In genomic region chr7:128891942-128892269, GRCh38 we compare ENCODE assay signal across 29 cellular contexts. TPM values are rescaled to one million over a fixed set of nuclear protein-coding genes. Genes with fewer than 3 reads are reported as not detected.
DNase-seq lines count a peak whose midpoint lies in the region; ATAC-seq, FAIRE-seq and TF ChIP-seq lines count a peak whose summit lies in the region.
"Had no signal": no experiment of that assay in that cellular context is flagged by ENCODE, and none has a peak within 500 bp of the region (broad histone marks: within the 10 kb centered on the region; RNA-seq: fewer than 3 reads in every experiment).

No MANE protein-coding gene starts in this region.

- intact Hi-C loops in CD8-positive, alpha-beta T cell (cut with DNase I, micrococcal nuclease) = no loop called here

- H3K4me3 ChIP-seq in CD8-positive, alpha-beta T cell (ENCODE audit: low read depth, low read length) = no peak overlapping the region
- H3K4me3 ChIP-seq in H7 (ENCODE audit: insufficient read depth, low read depth, low read length) = no peak overlapping the region
- H3K4me3 ChIP-seq in H1 (ENCODE audit: extremely low read depth in 1 of 4, insufficient read depth in 2 of 4, low read depth in 3 of 4, low read length in 4 of 4) = peak overlapping the region in 1 of 4 experiments; percentile 66; a peak in 1 of 8 replicates
- peak overlapping the region in 1 of 2 donors; percentile 3 for H3K4me3 ChIP-seq in neuronal stem cell (ENCODE audit: low read length in 2 of 2)
- H3K4me3 ChIP-seq: GM12878 had no signal

- no peak for TF ChIP-seq EP300 in H1 (IDR thresholded peaks at IDR 0.05; ENCODE audit: borderline replicate concordance in 1 of 2, low read depth in 2 of 2, low read length in 2 of 2)

- no peak overlapping the region for H4K8ac ChIP-seq in H1 (ENCODE audit: extremely low read depth, insufficient read depth, low read length)
- no peak overlapping the region for H4K8ac ChIP-seq in neuronal stem cell (ENCODE audit: low read depth, low read length)

- H3K27ac Mint-ChIP-seq in CD8-positive, alpha-beta T cell = no peak overlapping the region
- H3K27ac Mint-ChIP-seq: CD4-positive, CD25-positive, alpha-beta regulatory T cell; stimulated activated memory B cell treated with anti-CD40 and anti-IgM and Interleukin-4, amounts not matched to agents 10 μg/mL and 1 μg/mL and 100 μg/mL, for 72 hours had no signal

- no peaks in the 10 kb centered on the region for H3K36me3 Mint-ChIP-seq in CD8-positive, alpha-beta T cell
- H3K36me3 Mint-ChIP-seq: CD4-positive, CD25-positive, alpha-beta regulatory T cell; stimulated activated memory B cell treated with anti-CD40 and anti-IgM and Interleukin-4, amounts not matched to agents 10 μg/mL and 1 μg/mL and 100 μg/mL, for 72 hours had no signal

- TF ChIP-seq RAD21 in H1 (IDR thresholded peaks at IDR 0.05 in 1 of 2, conservative IDR thresholded peaks at IDR 0.05 in 1 of 2; ENCODE audit: low read depth in 2 of 2, low read length in 2 of 2) = no peak

- H2AK5ac ChIP-seq in H1 (ENCODE audit: low read depth, low read length) = no peak overlapping the region; the same call in 1 of the 2 replicates
- H2AK5ac ChIP-seq in neuronal stem cell (ENCODE audit: low read depth, low read length) = peak overlapping the region; percentile 95

- H3K4me2 ChIP-seq in H1 (ENCODE audit: insufficient read depth in 1 of 2, low read depth in 2 of 2, low read length in 2 of 2) (peak overlapping the region; percentile 30 to 83; a peak in 2 of 4 replicates), neuronal stem cell (ENCODE audit: insufficient read depth, low read length, poor library complexity, severe bottlenecking) (no peak overlapping the region)

- H2AFZ ChIP-seq in H1 (ENCODE audit: low read length) = no peak overlapping the region; the same call in 1 of the 2 replicates
- H2AFZ ChIP-seq in neuronal stem cell (ENCODE audit: low read length) = no peak overlapping the region

- no peaks in the 10 kb centered on the region for H3K9me3 ChIP-seq in CD8-positive, alpha-beta T cell (ENCODE audit: low read length)
- H3K9me3 ChIP-seq in H1 (ENCODE audit: insufficient read depth in 2 of 2, low read depth in 1 of 2, low read length in 1 of 2) (no peaks in the 10 kb centered on the region), neuronal stem cell (replicated peaks in 1 of 2; ENCODE audit: control insufficient read depth in 2 of 2, insufficient read depth in 1 of 2, low read depth in 1 of 2, low read length in 2 of 2) (peaks cover 0 to 7% of the 10 kb centered on the region in 2 donors)
- H3K9me3 ChIP-seq: Peyer's patch had no signal

- no peak for TF ChIP-seq POLR2A in H1 (IDR thresholded peaks at IDR 0.05; ENCODE audit: control extremely low read depth in 1 of 2, low read depth in 2 of 2, low read length in 2 of 2)

- H3K18ac ChIP-seq in H1 (ENCODE audit: extremely low read depth, low read length) (peak overlapping the region; percentile 60; the same call in 1 of the 2 replicates), neuronal stem cell (ENCODE audit: low read length) (peak overlapping the region; percentile 57)

- no peak overlapping the region for H4K5ac ChIP-seq in H1 (ENCODE audit: insufficient read length, low read depth, low read length)

- H3K56ac ChIP-seq in H1 (replicated peaks; ENCODE audit: insufficient read length, low read depth, low read length) = no peak overlapping the region

- ATAC-seq in CD8-positive, alpha-beta T cell = no peak
- ATAC-seq in GM18907 (IDR thresholded peaks at IDR 0.05; ENCODE audit: unreplicated experiment) (no peak), HG02642 (IDR thresholded peaks at IDR 0.05; ENCODE audit: poor library complexity, unreplicated experiment) (no peak)
- ATAC-seq: sciatic nerve had no signal

- H3K9ac ChIP-seq in H1 (replicated peaks in 1 of 4; ENCODE audit: extremely low read depth in 1 of 4, low read depth in 3 of 4, low read length in 3 of 4) (no peak overlapping the region), neuronal stem cell (ENCODE audit: low read depth, low read length, poor library complexity) (peak overlapping the region; percentile 12)

- TF ChIP-seq CTCF in CD8-positive, alpha-beta T cell (IDR thresholded peaks at IDR 0.05) = no peak
- TF ChIP-seq CTCF in H1 (IDR thresholded peaks at IDR 0.05; ENCODE audit: control extremely low read depth in 1 of 3, insufficient read depth in 1 of 3, low read depth in 1 of 3, low read length in 3 of 3) = no peak

- H2BK12ac ChIP-seq in H1 (ENCODE audit: low read depth, low read length) (peak overlapping the region; percentile 39; the same call in 1 of the 2 replicates), neuronal stem cell (ENCODE audit: low read length) (peak overlapping the region; percentile 41)

- H2BK15ac ChIP-seq in H1 (ENCODE audit: low read length) (peak overlapping the region; percentile 94), neuronal stem cell (ENCODE audit: low read length) (peak overlapping the region; percentile 85)

- H2BK120ac ChIP-seq in H1 (replicated peaks; ENCODE audit: low read depth, low read length) (peak overlapping the region; percentile 47), neuronal stem cell (ENCODE audit: low read depth, low read length) (no peak overlapping the region)

- no peak overlapping the region for H4K91ac ChIP-seq in H1 (replicated peaks; ENCODE audit: insufficient read length, low read length)
- H4K91ac ChIP-seq in neuronal stem cell (ENCODE audit: low read depth, low read length, poor library complexity) = no peak overlapping the region

- H3K9me3 Mint-ChIP-seq in CD8-positive, alpha-beta T cell = no peaks in the 10 kb centered on the region
- H3K9me3 Mint-ChIP-seq: CD4-positive, CD25-positive, alpha-beta regulatory T cell; neural crest cell; stimulated activated memory B cell treated with anti-CD40 and anti-IgM and Interleukin-4, amounts not matched to agents 10 μg/mL and 1 μg/mL and 100 μg/mL, for 72 hours had no signal

- H3K4ac ChIP-seq in H1 (replicated peaks; ENCODE audit: insufficient read length, low read depth, low read length) (no peak overlapping the region), neuronal stem cell (ENCODE audit: low read length) (no peak overlapping the region)

- H2BK5ac ChIP-seq in H1 (ENCODE audit: low read depth, low read length) (no peak overlapping the region), neuronal stem cell (ENCODE audit: low read length) (no peak overlapping the region)

- DNase-seq in CD8-positive, alpha-beta T cell = no peak
- DNase-seq in H7 = peak; percentile 60
- DNase-seq in H1 (ENCODE audit: low read depth in 1 of 2, low spot score in 2 of 2) = no peak
- no peak for DNase-seq in neuronal stem cell (ENCODE audit: low spot score)
- no peak for DNase-seq in SIG-M5 treated with dmso at 0.1 percent for 504 hours (lab: John Stamatoyannopoulos, UW; ENCODE audit: unreplicated experiment)
- DNase-seq: activated CD4-positive, alpha-beta T cell treated with anti-CD3 and anti-CD28 coated beads for 48 hours; activated CD8-positive, alpha-beta memory T cell treated with anti-CD3 and anti-CD28 coated beads for 24 hours; activated T-cell treated with anti-CD3 and anti-CD28 coated beads, Interleukin-2, amount 50 U/mL, for 1 hour; amniotic stem cell; brain microvascular endothelial cell; CD4-positive, CD25-positive, alpha-beta regulatory T cell; EL; foreskin fibroblast; GOT3; head of caudate nucleus; NCI-H1092 treated with DMSO at 0.1 percent for 48 hours; NCI-H1930; NCI-H524 treated with DMSO at 0.1 percent for 48 hours; NK-92 treated with Interleukin-12 subunit alpha and Interleukin-12 subunit beta, amount 100 ng/mL, for 24 hours; substantia nigra; T-helper 2 cell had no signal

- no peaks in the 10 kb centered on the region for H3K79me2 ChIP-seq in H1 (ENCODE audit: control insufficient read depth in 1 of 2, insufficient read depth in 2 of 2, low read length in 2 of 2)

- POLR2A ChIA-PET in CD8-positive, alpha-beta T cell (lab: Charles Lee) = no interaction called here
- POLR2A ChIA-PET in H1 (lab: Charles Lee; ENCODE audit: partially characterized antibody) = no interaction called here

- peaks cover 20% of the 10 kb centered on the region; the same call in 1 of the 2 replicates for H3K23me2 ChIP-seq in H1 (ENCODE audit: low read depth, low read length)

- CTCF ChIA-PET in CD8-positive, alpha-beta T cell (lab: Charles Lee) = no interaction called here
- CTCF ChIA-PET in H1 (lab: Charles Lee; ENCODE audit: partially characterized antibody) = interaction anchor here (0.6 to 2.5 kb wide), 3 partner anchors 11 to 174 kb away, joined by 3 to 8 read pairs (median 3); no protein-coding TSS in a partner anchor

- H2BK20ac ChIP-seq in H1 (ENCODE audit: low read length) = 0 out of 2 replicates have a peak overlapping the region, but pooled peaks have one; percentile 72

- 0 out of 2 replicates have a peak, but pooled peaks cover 7% of the 10 kb centered on the region for H3K79me1 ChIP-seq in H1 (ENCODE audit: low read depth, low read length)
- H3K79me1 ChIP-seq in neuronal stem cell (ENCODE audit: low read depth, low read length) = peaks cover 10% of the 10 kb centered on the region

- H3K27ac ChIP-seq in CD8-positive, alpha-beta T cell (ENCODE audit: low read depth, low read length) = no peak overlapping the region
- no peak overlapping the region for H3K27ac ChIP-seq in H1 (ENCODE audit: low read depth, low read length)
- no peak overlapping the region for H3K27ac ChIP-seq in neuronal stem cell (replicated peaks; ENCODE audit: low read length)
- H3K27ac ChIP-seq: brain microvascular endothelial cell had no signal

- no peaks in the 10 kb centered on the region for H3K4me1 Mint-ChIP-seq in CD8-positive, alpha-beta T cell (ENCODE audit: low read depth)
- H3K4me1 Mint-ChIP-seq: neural crest cell; stimulated activated memory B cell treated with anti-CD40 and anti-IgM and Interleukin-4, amounts not matched to agents 10 μg/mL and 1 μg/mL and 100 μg/mL, for 72 hours had no signal

- no peaks in the 10 kb centered on the region for H3K36me3 ChIP-seq in CD8-positive, alpha-beta T cell (ENCODE audit: insufficient read depth, low read length)
- no peaks in the 10 kb centered on the region for H3K36me3 ChIP-seq in H7 (replicated peaks; ENCODE audit: control insufficient read depth, insufficient read depth, low read length)
- H3K36me3 ChIP-seq in H1 (ENCODE audit: control insufficient read depth in 2 of 4, insufficient read depth in 4 of 4, low read length in 3 of 4) = no peaks in the 10 kb centered on the region
- peaks cover 0 to 5% of the 10 kb centered on the region in 2 donors for H3K36me3 ChIP-seq in neuronal stem cell (replicated peaks in 1 of 2; ENCODE audit: control insufficient read depth in 2 of 2, insufficient read depth in 2 of 2, low read length in 2 of 2)
- H3K36me3 ChIP-seq: brain microvascular endothelial cell, Peyer's patch had no signal

- H3K27me3 ChIP-seq in CD8-positive, alpha-beta T cell (ENCODE audit: insufficient read depth, low read length) = no peaks in the 10 kb centered on the region
- H3K27me3 ChIP-seq in H7 (ENCODE audit: control insufficient read depth, insufficient read depth, low read length) (peaks cover 6% of the 10 kb centered on the region), H1 (replicated peaks in 1 of 4; ENCODE audit: control insufficient read depth in 3 of 4, extremely low read depth in 1 of 4, insufficient read depth in 3 of 4, low read length in 3 of 4) (peaks cover 0 to 7% (median 4%) of the 10 kb centered on the region in 4 experiments; a peak in 4 of 7 replicates), neuronal stem cell (ENCODE audit: control insufficient read depth in 3 of 3, insufficient read depth in 3 of 3, low read depth in 1 of 3, low read length in 3 of 3) (peaks cover 7 to 74% (median 27%) of the 10 kb centered on the region in 3 experiments)

- peaks cover 0 to 13% of the 10 kb centered on the region in 2 experiments for H4K20me1 ChIP-seq in H1 (replicated peaks in 1 of 2; ENCODE audit: control insufficient read depth in 1 of 2, insufficient read depth in 2 of 2, low read length in 2 of 2)

- H3K27me3 Mint-ChIP-seq in CD8-positive, alpha-beta T cell (ENCODE audit: low read depth) = peaks cover 15% of the 10 kb centered on the region

- H3K4me1 ChIP-seq in CD8-positive, alpha-beta T cell (ENCODE audit: insufficient read depth, low read length) = no peaks in the 10 kb centered on the region
- peaks cover 0 to 19% (median 10%) of the 10 kb centered on the region in 4 experiments; a peak in 5 of 7 replicates for H3K4me1 ChIP-seq in H1 (replicated peaks in 1 of 4; ENCODE audit: control insufficient read depth in 3 of 4, insufficient read depth in 4 of 4, low read length in 3 of 4)
- H3K4me1 ChIP-seq in neuronal stem cell (ENCODE audit: control insufficient read depth in 2 of 2, insufficient read depth in 1 of 2, low read depth in 1 of 2, low read length in 2 of 2) = peaks cover 0 to 1% of the 10 kb centered on the region in 2 donors

- peak overlapping the region; percentile 47 for H3K4me3 Mint-ChIP-seq in CD8-positive, alpha-beta T cell
- H3K4me3 Mint-ChIP-seq: neural crest cell; stimulated activated memory B cell treated with anti-CD40 and anti-IgM and Interleukin-4, amounts not matched to agents 10 μg/mL and 1 μg/mL and 100 μg/mL, for 72 hours had no signal

- H3K23ac ChIP-seq in H1 (ENCODE audit: insufficient read length) (no peak overlapping the region), neuronal stem cell (ENCODE audit: low read depth, low read length, poor library complexity) (peak overlapping the region; percentile 98)

- 93% methylated on average over 9 of the region's 11 CpGs; no CpG with 5 or more reads in 1 of the 2 experiments for WGBS in H1 (ENCODE audit: extremely low coverage in 1 of 2, insufficient coverage in 1 of 2, insufficient read length in 1 of 2, insufficient replicate concordance in 2 of 2, low coverage in 1 of 2, low lambda C conversion rate in 2 of 2, missing lambda C conversion rate in 1 of 2), 2 experiments
- no CpG with 5 or more reads among the region's 11 CpGs for WGBS in neuronal stem cell (ENCODE audit: extremely low coverage in 2 of 2, insufficient read length in 2 of 2, insufficient replicate concordance in 1 of 2), 2 donors

- H3K14ac ChIP-seq in H1 (ENCODE audit: insufficient read length) (no peak overlapping the region), neuronal stem cell (ENCODE audit: low read length) (peak overlapping the region; percentile 21)

- no peak for FAIRE-seq in H1 (lab: Jason Lieb, UNC)
- FAIRE-seq: GM12878 had no signal

RNA-seq across cellular contexts. Expression of gene KCP, which starts 18.6 kb away (rescaled TPM):
- total RNA-seq in CD8-positive, alpha-beta T cell = under 1 TPM; 0.19 to 0.43 TPM
- 2.5 and 3.4 TPM in 2 replicates for total RNA-seq in H7 (2014; rRNA removed; shearing (Covaris generic))
- total RNA-seq in H1 (2021; fragmentation: NEBNext Ultra II Directional; extraction: Animal tissue kit (Norgen Biotek cat#: 25700)) = 1.8 and 2.0 TPM in 2 replicates
- polyA plus RNA-seq in H1 (2011; rRNA removed) = 1.3 and 2.1 TPM in 2 replicates
- polyA plus RNA-seq in H1 (2011; cell fraction: cytosol; rRNA removed) = 1.6 TPM
- polyA plus RNA-seq in H1 (2011; cell fraction: nucleus; rRNA removed) = 8.1 TPM
- polyA plus RNA-seq in H1 (2012, experiment 1 of 2) = 1.1 to 2.3 TPM (median 1.6 TPM) in 4 replicates
- 0.51 TPM for polyA plus RNA-seq in H1 (2012, experiment 2 of 2)
- 1.8 TPM for polyA plus RNA-seq in H1 (2013, experiment 1 of 2)
- 1.5 TPM for polyA plus RNA-seq in H1 (2013, experiment 2 of 2)
- 1.1 and 1.4 TPM in 2 replicates for polyA minus RNA-seq in H1 (2011; rRNA and poly(A)+ RNA removed)
- polyA minus RNA-seq in H1 (2011; cell fraction: cytosol; rRNA and poly(A)+ RNA removed) = 0.59 TPM
- polyA minus RNA-seq in H1 (2011; cell fraction: nucleus; rRNA and poly(A)+ RNA removed) = 4.3 TPM
- polyA plus RNA-seq in neuronal stem cell (2013, experiment 1 of 2) = 1.0 TPM
- 1.1 TPM for polyA plus RNA-seq in neuronal stem cell (2013, experiment 2 of 2)
- total RNA-seq: lung microvascular endothelial cell had no signal

RNA-seq across cellular contexts. Expression of gene ATP6V1F, which starts 29.2 kb away (rescaled TPM):
- total RNA-seq in CD8-positive, alpha-beta T cell = 10 to 100 TPM; 54.8 to 59.3 TPM
- 93.5 and 120 TPM in 2 replicates for total RNA-seq in H7 (2014; rRNA removed; shearing (Covaris generic))
- 104 TPM in 2 replicates for total RNA-seq in H1 (2021; fragmentation: NEBNext Ultra II Directional; extraction: Animal tissue kit (Norgen Biotek cat#: 25700))
- polyA plus RNA-seq in H1 (2011; rRNA removed) = 318 and 344 TPM in 2 replicates
- polyA plus RNA-seq in H1 (2011; cell fraction: cytosol; rRNA removed) = 227 TPM
- polyA plus RNA-seq in H1 (2011; cell fraction: nucleus; rRNA removed) = 147 TPM
- polyA plus RNA-seq in H1 (2012, experiment 1 of 2) = 165 to 195 TPM (median 180 TPM) in 4 replicates
- polyA plus RNA-seq in H1 (2012, experiment 2 of 2) = 412 TPM
- polyA plus RNA-seq in H1 (2013, experiment 1 of 2) = 164 TPM
- polyA plus RNA-seq in H1 (2013, experiment 2 of 2) = 168 TPM
- polyA minus RNA-seq in H1 (2011; rRNA and poly(A)+ RNA removed) = 36.9 and 39.0 TPM in 2 replicates
- polyA minus RNA-seq in H1 (2011; cell fraction: cytosol; rRNA and poly(A)+ RNA removed) = 25.6 TPM
- 35.3 TPM for polyA minus RNA-seq in H1 (2011; cell fraction: nucleus; rRNA and poly(A)+ RNA removed)
- polyA plus RNA-seq in neuronal stem cell (2013, experiment 1 of 2) = 216 TPM
- 208 TPM for polyA plus RNA-seq in neuronal stem cell (2013, experiment 2 of 2)

RNA-seq across cellular contexts. Expression of gene IRF5, which starts 45.8 kb away (rescaled TPM):
- under 1 TPM; 0.61 to 0.79 TPM for total RNA-seq in CD8-positive, alpha-beta T cell
- 0.48 and 0.62 TPM in 2 replicates for total RNA-seq in H7 (2014; rRNA removed; shearing (Covaris generic))
- 0.28 and 0.75 TPM in 2 replicates for total RNA-seq in H1 (2021; fragmentation: NEBNext Ultra II Directional; extraction: Animal tissue kit (Norgen Biotek cat#: 25700))
- 1.1 and 1.5 TPM in 2 replicates for polyA plus RNA-seq in H1 (2011; rRNA removed)
- polyA plus RNA-seq in H1 (2011; cell fraction: cytosol; rRNA removed) = 1.5 TPM
- 2.5 TPM for polyA plus RNA-seq in H1 (2011; cell fraction: nucleus; rRNA removed)
- 0.93 to 1.4 TPM (median 1.2 TPM) in 4 replicates for polyA plus RNA-seq in H1 (2012, experiment 1 of 2)
- 1.7 TPM for polyA plus RNA-seq in H1 (2012, experiment 2 of 2)
- 0.55 TPM for polyA plus RNA-seq in H1 (2013, experiment 1 of 2)
- 0.44 TPM for polyA plus RNA-seq in H1 (2013, experiment 2 of 2)
- polyA minus RNA-seq in H1 (2011; rRNA and poly(A)+ RNA removed) = 0.83 and 1.8 TPM in 2 replicates
- 1.2 TPM for polyA minus RNA-seq in H1 (2011; cell fraction: cytosol; rRNA and poly(A)+ RNA removed)
- polyA minus RNA-seq in H1 (2011; cell fraction: nucleus; rRNA and poly(A)+ RNA removed) = 1.1 TPM
- polyA plus RNA-seq in neuronal stem cell (2013, experiment 1 of 2) = 0.64 TPM
- polyA plus RNA-seq in neuronal stem cell (2013, experiment 2 of 2) = 0.71 TPM
- total RNA-seq: lung microvascular endothelial cell, neural crest cell had no signal
